Comparison of ENCODE assay signal across 9 cellular contexts in the genomic region with DNA sequence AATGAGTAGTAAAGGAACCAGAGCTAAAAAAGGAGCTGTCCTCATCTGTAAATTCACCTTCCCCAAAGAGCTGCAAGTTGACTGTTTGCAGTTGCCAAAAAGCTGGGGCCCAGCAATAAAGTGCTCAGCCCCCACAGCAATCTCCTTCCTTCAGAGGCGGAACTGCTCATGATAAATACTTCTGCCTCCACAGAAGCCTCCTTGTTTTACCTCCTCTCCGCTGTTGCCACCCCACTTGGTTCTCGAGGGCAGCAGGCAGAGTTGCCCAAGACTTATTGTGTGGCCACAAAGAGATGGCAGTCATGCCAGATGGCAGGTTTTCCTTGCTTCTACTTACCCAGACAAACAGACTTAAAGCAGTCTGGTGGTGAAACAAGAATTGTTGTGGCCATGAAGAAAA.
A peak's percentile ranks its signal among the peaks of the same experiment; 100 is the strongest.
DNase-seq lines count a peak whose midpoint lies in the region; ATAC-seq, FAIRE-seq and TF ChIP-seq lines count a peak whose summit lies in the region.
"Had no signal": no experiment of that assay in that cellular context is flagged by ENCODE, and none has a peak within 500 bp of the region (broad histone marks: within the 10 kb centered on the region; RNA-seq: fewer than 3 reads in every experiment).

No MANE protein-coding gene starts in this region.

- H3K9ac ChIP-seq in DND-41 (ENCODE audit: low read depth, low read length) (peak overlapping the region; percentile 36), GM12878 (ENCODE audit: control insufficient read depth, insufficient read depth, low read length) (no peak overlapping the region; the same call in 1 of the 2 replicates)

- H3K4me2 ChIP-seq in DND-41 (ENCODE audit: insufficient read depth, low read length) (peak overlapping the region; percentile 52), GM12878 (ENCODE audit: control insufficient read depth, insufficient read depth) (peak overlapping the region; percentile 40), PC-9 (no peak overlapping the region)

- H3K27me3 ChIP-seq in DND-41 (ENCODE audit: insufficient read depth, low read length, poor library complexity) (no peaks in the 10 kb centered on the region), GM12878 (replicated peaks in 1 of 2; ENCODE audit: control insufficient read depth in 2 of 2, insufficient read depth in 2 of 2, low read length in 1 of 2) (no peaks in the 10 kb centered on the region), PC-9 (ENCODE audit: insufficient read depth, low read depth) (no peaks in the 10 kb centered on the region)
- H3K27me3 ChIP-seq: dorsolateral prefrontal cortex had no signal

- H4K20me1 ChIP-seq in DND-41 (ENCODE audit: insufficient read depth, low read length) (peaks cover 5% of the 10 kb centered on the region; the same call in 1 of the 2 replicates), GM12878 (ENCODE audit: control insufficient read depth, insufficient read depth) (no peaks in the 10 kb centered on the region), PC-9 (ENCODE audit: insufficient read depth) (no peaks in the 10 kb centered on the region)

- in situ Hi-C loops in GM12878 (cut with MboI): no loop called here

- no peaks in the 10 kb centered on the region for H3K27me3 Mint-ChIP-seq in natural killer cell treated with Interleukin-12 subunit alpha and Interleukin-12 subunit beta and Interleukin-15 and Interleukin-18, amount 100 ng/mL, for 72 hours
- peaks cover 2% of the 10 kb centered on the region for H3K27me3 Mint-ChIP-seq in glutamatergic neuron (ENCODE audit: unreplicated experiment)

- peak overlapping the region; percentile 85 for H3K4me3 Mint-ChIP-seq in natural killer cell treated with Interleukin-12 subunit alpha and Interleukin-12 subunit beta and Interleukin-15 and Interleukin-18, amount 100 ng/mL, for 72 hours
- H3K4me3 Mint-ChIP-seq in glutamatergic neuron (ENCODE audit: unreplicated experiment): no peak overlapping the region

- CTCF ChIA-PET in GM12878 (lab: Yijun Ruan, JAX): interaction anchor here (0.9 kb wide), 1 partner anchor 13 kb away, joined by 3 read pairs; no protein-coding TSS in a partner anchor
- CTCF ChIA-PET in PC-9 (lab: Charles Lee): interaction anchor here (0.7 kb wide), 1 partner anchor 10 kb away, joined by 19 read pairs; no protein-coding TSS in a partner anchor

- H3K4me1 Mint-ChIP-seq in natural killer cell treated with Interleukin-12 subunit alpha and Interleukin-12 subunit beta and Interleukin-15 and Interleukin-18, amount 100 ng/mL, for 72 hours (ENCODE audit: low read depth in 2 of 2): peaks cover 44 to 46% of the 10 kb centered on the region in 2 donors
- peaks cover 25% of the 10 kb centered on the region for H3K4me1 Mint-ChIP-seq in glutamatergic neuron (ENCODE audit: low read depth, unreplicated experiment)

- H3K4me3 ChIP-seq in DND-41 (ENCODE audit: low read depth in 1 of 2, low read length in 2 of 2): peak overlapping the region in 1 of 2 experiments; percentile 38; a peak in 2 of 4 replicates
- H3K4me3 ChIP-seq in GM12878: no peak overlapping the region
- no peak overlapping the region for H3K4me3 ChIP-seq in PC-9

- no peak for TF ChIP-seq CTCF in DND-41 (IDR thresholded peaks at IDR 0.05; ENCODE audit: borderline replicate concordance, extremely low read depth, low read length, poor library complexity, severe bottlenecking)
- TF ChIP-seq CTCF in GM12878 (IDR thresholded peaks at IDR 0.05 in 2 of 3, conservative IDR thresholded peaks at IDR 0.05 in 1 of 3; ENCODE audit: control insufficient read depth in 2 of 3, extremely low read depth in 1 of 3, insufficient read depth in 1 of 3, low read depth in 3 of 3, low read length in 3 of 3): no peak
- no peak for TF ChIP-seq CTCF in PC-9 (conservative IDR thresholded peaks at IDR 0.05)
- TF ChIP-seq CTCF in glutamatergic neuron (IDR thresholded peaks at IDR 0.05; ENCODE audit: partially characterized antibody, unreplicated experiment): no peak

- H3K79me2 ChIP-seq in DND-41 (ENCODE audit: insufficient read depth, low read length) (peaks cover 80% of the 10 kb centered on the region), GM12878 (ENCODE audit: control insufficient read depth, insufficient read depth, low read length) (peaks cover 2% of the 10 kb centered on the region), PC-9 (ENCODE audit: low read depth) (no peaks in the 10 kb centered on the region)

- peak; percentile 74 for DNase-seq in DND-41
- DNase-seq in NCI-H524 treated with DMSO at 0.1 percent for 48 hours (lab: John Stamatoyannopoulos, UW): peak; percentile 34
- DNase-seq in GM12878 (ENCODE audit: low read depth, low spot score): no peak
- DNase-seq in natural killer cell treated with Interleukin-12 subunit alpha and Interleukin-12 subunit beta and Interleukin-15 and Interleukin-18, amount 100 ng/mL, for 72 hours (ENCODE audit: low spot score): no peak
- no peak for DNase-seq in PC-9
- DNase-seq in glutamatergic neuron: no peak
- DNase-seq in stimulated activated CD4-positive, alpha-beta T cell treated with anti-CD3 and anti-CD28 coated beads, Interleukin-2, amount 100 ng/mL, for 48 hours: no peak

- H3K4me1 ChIP-seq in DND-41 (ENCODE audit: insufficient read depth, low read length): peaks cover 36% of the 10 kb centered on the region
- H3K4me1 ChIP-seq in GM12878 (ENCODE audit: control insufficient read depth, insufficient read depth, low read length): no peaks in the 10 kb centered on the region
- H3K4me1 ChIP-seq in PC-9 (replicated peaks; ENCODE audit: insufficient read depth): no peaks in the 10 kb centered on the region

- no peak for TF ChIP-seq RAD21 in GM12878 (IDR thresholded peaks at IDR 0.05; ENCODE audit: insufficient read depth, low read depth, low read length)

- BruUV-seq in GM12878 (replicated peaks; lab: Mats Ljungman, UMichigan): no TSS peak
- BruUV-seq in PC-9 (replicated peaks; lab: Mats Ljungman, UMichigan): no TSS peak

- RAD21 ChIA-PET in GM12878 (lab: Charles Lee; ENCODE audit: unreplicated experiment): no interaction called here

- ATAC-seq in DND-41 (ENCODE audit: insufficient read depth, low read depth) (peak; percentile 75), GM12878 (no peak), GM18861 (IDR thresholded peaks at IDR 0.05; ENCODE audit: unreplicated experiment) (no peak)
- peak; percentile 60 to 67 for ATAC-seq in natural killer cell treated with Interleukin-12 subunit alpha and Interleukin-12 subunit beta and Interleukin-15 and Interleukin-18, amount 100 ng/mL, for 72 hours

- no peaks in the 10 kb centered on the region for H3F3A ChIP-seq in PC-9 (ENCODE audit: insufficient read depth, low read depth)

- H2AFZ ChIP-seq in DND-41 (ENCODE audit: low read depth, low read length) (0 out of 2 replicates have a peak overlapping the region, but pooled peaks have one; percentile 15), GM12878 (ENCODE audit: control insufficient read depth, low read depth, low read length) (0 out of 2 replicates have a peak overlapping the region, but pooled peaks have one; percentile 3), PC-9 (no peak overlapping the region)

- TF ChIP-seq POLR2A in GM12878 (IDR thresholded peaks at IDR 0.05; ENCODE audit: low read depth, low read length): no peak

- peak overlapping the region; percentile 70 for H3K27ac ChIP-seq in DND-41 (ENCODE audit: low read length)
- H3K27ac ChIP-seq in GM12878 (ENCODE audit: control insufficient read depth, insufficient read depth): no peak overlapping the region; the same call in 1 of the 2 replicates
- H3K27ac ChIP-seq in PC-9: no peak overlapping the region

- POLR2A ChIA-PET in GM12878 (lab: Charles Lee): interaction anchor here (1.0 kb wide), 1 partner anchor 10 kb away, joined by 3 read pairs; no protein-coding TSS in a partner anchor
- POLR2A ChIA-PET in PC-9 (lab: Charles Lee; ENCODE audit: unreplicated experiment): no interaction called here

- peak overlapping the region; percentile 85 to 94 for H3K27ac Mint-ChIP-seq in natural killer cell treated with Interleukin-12 subunit alpha and Interleukin-12 subunit beta and Interleukin-15 and Interleukin-18, amount 100 ng/mL, for 72 hours
- no peak overlapping the region for H3K27ac Mint-ChIP-seq in glutamatergic neuron (ENCODE audit: unreplicated experiment)

- FAIRE-seq in GM12878 (lab: Jason Lieb, UNC): no peak

- no peaks in the 10 kb centered on the region for H3K9me3 Mint-ChIP-seq in natural killer cell treated with Interleukin-12 subunit alpha and Interleukin-12 subunit beta and Interleukin-15 and Interleukin-18, amount 100 ng/mL, for 72 hours
- H3K9me3 Mint-ChIP-seq in glutamatergic neuron (ENCODE audit: unreplicated experiment): peaks cover 2% of the 10 kb centered on the region

- WGBS in GM12878 (ENCODE audit: insufficient coverage, insufficient replicate concordance, low lambda C conversion rate, missing lambda C conversion rate): 76% methylated on average over 3 of the region's 3 CpGs

- SMC1A ChIA-PET in GM12878 (lab: Charles Lee; ENCODE audit: uncharacterized antibody, unreplicated experiment): no interaction called here

- no peak for TF ChIP-seq EP300 in GM12878 (IDR thresholded peaks at IDR 0.05; ENCODE audit: borderline replicate concordance in 1 of 2, control insufficient read depth in 1 of 2, low read depth in 2 of 2, low read length in 2 of 2)

- H3K36me3 ChIP-seq in DND-41 (ENCODE audit: insufficient read depth, low read length): no peaks in the 10 kb centered on the region
- H3K36me3 ChIP-seq in GM12878 (ENCODE audit: control insufficient read depth in 2 of 2, insufficient read depth in 2 of 2, low read length in 1 of 2): no peaks in the 10 kb centered on the region; a peak in 1 of 4 replicates
- no peaks in the 10 kb centered on the region for H3K36me3 ChIP-seq in PC-9 (ENCODE audit: low read depth)

- no peaks in the 10 kb centered on the region for H3K36me3 Mint-ChIP-seq in natural killer cell treated with Interleukin-12 subunit alpha and Interleukin-12 subunit beta and Interleukin-15 and Interleukin-18, amount 100 ng/mL, for 72 hours
- no peaks in the 10 kb centered on the region for H3K36me3 Mint-ChIP-seq in glutamatergic neuron (ENCODE audit: unreplicated experiment)

- no peaks in the 10 kb centered on the region for H3K9me2 ChIP-seq in PC-9 (ENCODE audit: insufficient read depth)

- intact Hi-C loops in GM12878 (cut with micrococcal nuclease; ENCODE audit: unreplicated experiment) (no loop called here), PC-9 (cut with micrococcal nuclease; ENCODE audit: unreplicated experiment) (no loop called here)

- H3K9me3 ChIP-seq in DND-41 (ENCODE audit: insufficient read depth, low read length, severe bottlenecking) (no peaks in the 10 kb centered on the region), GM12878 (replicated peaks; ENCODE audit: control insufficient read depth, insufficient read depth, low read length) (no peaks in the 10 kb centered on the region), PC-9 (ENCODE audit: insufficient read depth, low read depth) (no peaks in the 10 kb centered on the region)

TF ChIP-seq in GM12878, 131 proteins besides CTCF, POLR2A, EP300 and RAD21 (continues in another document):
- no peak for TF ChIP-seq RUNX3 (IDR thresholded peaks at IDR 0.05; ENCODE audit: low read length)

Comparison
In these comparisons a context has a peak if more than half of its experiments do, and no peak if none do; other contexts are left out.
1. ATAC-seq: peak in DND-41 (single experiment) and natural killer cell treated with Interleukin-12 subunit alpha and Interleukin-12 subunit beta and Interleukin-15 and Interleukin-18, amount 100 ng/mL, for 72 hours (2 of 2); none in GM12878 (single experiment) and GM18861 (single experiment).
2. DNase-seq: peak in DND-41 (single experiment) and NCI-H524 treated with DMSO at 0.1 percent for 48 hours (single experiment); none in GM12878 (single experiment), natural killer cell treated with Interleukin-12 subunit alpha and Interleukin-12 subunit beta and Interleukin-15 and Interleukin-18, amount 100 ng/mL, for 72 hours (single experiment), PC-9 (0 of 2), glutamatergic neuron (single experiment) and stimulated activated CD4-positive, alpha-beta T cell treated with anti-CD3 and anti-CD28 coated beads, Interleukin-2, amount 100 ng/mL, for 48 hours (0 of 2).